18 cellular contexts compared by ENCODE assay signal in the genomic region with DNA sequence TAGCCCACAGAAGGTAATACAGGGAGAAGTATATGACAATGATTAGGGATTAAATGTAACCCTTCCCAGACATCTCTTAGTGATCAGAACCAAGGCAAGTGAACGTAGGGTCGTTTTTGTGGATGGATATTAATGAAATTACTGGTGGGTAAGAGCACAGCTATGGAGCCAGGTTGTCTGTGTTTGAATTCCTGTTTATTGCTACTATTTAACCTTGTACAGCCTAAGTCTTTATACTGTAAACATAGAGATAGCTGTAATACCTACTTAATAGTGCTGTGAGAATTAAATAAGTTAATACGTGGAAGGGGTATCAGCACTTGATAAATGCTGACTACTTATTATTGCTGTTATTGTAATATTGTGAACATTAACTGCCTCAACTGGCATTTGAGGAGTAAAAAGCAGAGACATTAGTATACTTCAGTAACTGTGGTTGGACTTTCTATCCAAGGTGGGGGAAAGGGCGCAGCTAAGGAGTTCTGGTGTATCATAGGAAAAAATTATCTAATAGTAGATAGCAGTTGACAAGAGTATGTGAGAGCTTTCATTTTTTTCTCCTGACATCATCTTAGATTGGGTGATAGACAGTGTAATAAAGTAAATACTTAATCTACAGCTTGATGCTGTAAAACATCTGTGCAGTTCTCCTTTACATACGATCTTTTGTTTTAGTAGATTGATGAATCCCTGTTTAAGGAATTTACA.
A peak's percentile ranks its signal among the peaks of the same experiment; 100 is the strongest.
DNase-seq lines count a peak whose midpoint lies in the region; ATAC-seq and TF ChIP-seq lines count a peak whose summit lies in the region.
"Had no signal": no experiment of that assay in that cellular context is flagged by ENCODE, and none has a peak within 500 bp of the region (broad histone marks: within the 10 kb centered on the region; RNA-seq: fewer than 3 reads in every experiment).

No MANE protein-coding gene starts in this region.

- H3K4me3 ChIP-seq in astrocyte of the spinal cord (ENCODE audit: low read depth, low read length) (no peak overlapping the region), fibroblast of villous mesenchyme (ENCODE audit: low read depth, low read length) (peak overlapping the region; percentile 4), skeletal muscle satellite cell (ENCODE audit: low read length) (no peak overlapping the region)
- H3K4me3 ChIP-seq: HAP-1, Peyer's patch, thoracic aorta had no signal

- no peak for TF ChIP-seq CTCF in astrocyte of the spinal cord (IDR thresholded peaks at IDR 0.05; ENCODE audit: low read depth, low read length)
- TF ChIP-seq CTCF in fibroblast of villous mesenchyme (IDR thresholded peaks at IDR 0.05; ENCODE audit: insufficient read depth, low read depth, low read length): no peak

- DNase-seq in HCEC 1CT (peak; percentile 48), astrocyte of the spinal cord (ENCODE audit: low read depth, low spot score) (peak; percentile 3), fibroblast of villous mesenchyme (ENCODE audit: low read depth) (peak; percentile 36), NCI-H774 (lab: John Stamatoyannopoulos, UW) (no peak), NCI-H69 (lab: John Stamatoyannopoulos, UW) (no peak), UCSD-AML1 (lab: John Stamatoyannopoulos, UW; ENCODE audit: unreplicated experiment) (no peak)
- DNase-seq: activated B cell treated with CpG ODN at 0.5 μM for 24 hours; activated CD8-positive, alpha-beta memory T cell treated with anti-CD3 and anti-CD28 coated beads, Interleukin-2, amount 10 ng/mL, durations not matched to agents 7 days and 5 days; activated gamma-delta T cell; NCI-H2107; NCI-H82; Peyer's patch; stimulated activated CD4-positive, alpha-beta T cell treated with anti-CD3 and anti-CD28 coated beads, Interleukin-4, amount 100 ng/mL, for 4 hours; T-cell had no signal

- H3K27me3 ChIP-seq in skeletal muscle satellite cell (ENCODE audit: control insufficient read depth, insufficient read depth, low read length): no peaks in the 10 kb centered on the region
- H3K27me3 ChIP-seq: Peyer's patch had no signal

- no peaks in the 10 kb centered on the region for H3K9me3 ChIP-seq in skeletal muscle satellite cell (replicated peaks; ENCODE audit: low read length)
- H3K9me3 ChIP-seq: HAP-1, Peyer's patch, thoracic aorta had no signal

- H3K36me3 ChIP-seq in skeletal muscle satellite cell (ENCODE audit: insufficient read depth, low read length): no peaks in the 10 kb centered on the region
- H3K36me3 ChIP-seq: HAP-1, Peyer's patch, thoracic aorta had no signal

- no peak for ATAC-seq in HG03565 (IDR thresholded peaks at IDR 0.05; ENCODE audit: unreplicated experiment)
- ATAC-seq: activated CD8-positive, alpha-beta memory T cell treated with anti-CD3 and anti-CD28 coated beads, Interleukin-2, amount 10 ng/mL, durations not matched to agents 7 days and 5 days; T-cell had no signal

- peaks cover 18% of the 10 kb centered on the region for H3K4me1 ChIP-seq in skeletal muscle satellite cell (ENCODE audit: control insufficient read depth, insufficient read depth, low read length)
- H3K4me1 ChIP-seq: HAP-1 had no signal

- in situ Hi-C loops in astrocyte of the spinal cord (cut with HindIII; ENCODE audit: low sequenced_read_pairs): no loop called here

- H3K9ac ChIP-seq in skeletal muscle satellite cell (ENCODE audit: low read depth, low read length): no peak overlapping the region

- peak overlapping the region; percentile 4 for H3K4me2 ChIP-seq in skeletal muscle satellite cell (ENCODE audit: low read length)

Comparison
In these comparisons a context has a peak if more than half of its experiments do, and no peak if none do; other contexts are left out.
1. DNase-seq: peak in HCEC 1CT (single experiment), astrocyte of the spinal cord (single experiment) and fibroblast of villous mesenchyme (single experiment); none in NCI-H774 (single experiment), NCI-H69 (single experiment) and UCSD-AML1 (single experiment).